Comparison of ENCODE assay signal across 17 cellular contexts in the genomic region with DNA sequence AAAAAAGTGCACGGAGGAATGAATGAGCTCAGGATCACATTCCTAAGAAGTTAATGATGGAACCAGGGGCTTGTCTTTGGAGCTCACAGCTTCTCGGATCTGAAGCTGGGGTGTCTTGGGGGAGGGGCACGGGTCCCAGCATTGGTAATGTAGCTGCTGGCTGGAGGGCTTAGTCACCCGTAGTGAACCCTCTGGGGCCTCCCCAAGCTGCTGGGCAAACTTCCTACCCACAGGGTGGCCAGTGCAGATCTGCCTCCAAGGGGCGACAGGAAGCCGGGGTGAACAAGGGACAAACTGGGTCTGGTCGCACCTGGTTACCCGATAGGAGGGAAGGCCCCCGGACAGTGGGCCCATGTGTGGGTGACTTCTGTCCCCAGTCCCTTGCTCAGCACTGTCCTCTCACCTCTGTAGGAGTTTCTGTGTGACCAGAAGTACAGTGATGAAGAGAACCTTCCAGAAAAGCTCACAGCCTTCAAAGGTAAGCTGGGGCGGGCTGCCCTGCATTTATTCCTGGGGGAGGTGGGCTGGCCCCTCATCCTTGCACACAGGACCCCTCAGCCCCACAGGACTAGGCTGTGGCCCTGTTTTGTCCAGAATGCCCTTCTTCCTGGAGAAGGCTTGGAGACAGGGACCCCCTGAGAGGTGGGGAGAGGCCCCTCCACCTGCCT. TPM values are rescaled to one million over a fixed set of nuclear protein-coding genes. Genes with fewer than 3 reads are reported as not detected.
DNase-seq lines count a peak whose midpoint lies in the region; ATAC-seq and TF ChIP-seq lines count a peak whose summit lies in the region.
"Had no signal": no experiment of that assay in that cellular context is flagged by ENCODE, and none has a peak within 500 bp of the region (broad histone marks: within the 10 kb centered on the region; RNA-seq: fewer than 3 reads in every experiment).

No MANE protein-coding gene starts in this region.

- ATAC-seq in esophagus mucosa, result peak; percentile 9
- no peak for ATAC-seq in activated CD8-positive, alpha-beta T cell treated with anti-CD3 and anti-CD28 coated beads, Interleukin-2, amount 10 ng/mL, durations not matched to agents 7 days and 5 days

- no peaks in the 10 kb centered on the region for H3K36me3 ChIP-seq in SJCRH30
- no peaks in the 10 kb centered on the region for H3K36me3 ChIP-seq in osteoblast (ENCODE audit: insufficient read depth, low read length)

- no peak overlapping the region for H2AFZ ChIP-seq in osteoblast (ENCODE audit: low read length)

- CTCF ChIA-PET in GM10248 (lab: Yijun Ruan, JAX), result interaction anchor here (0.8 kb wide), 1 partner anchor 23 kb away, joined by 3 read pairs; no protein-coding TSS in a partner anchor
- CTCF ChIA-PET in activated CD8-positive, alpha-beta T cell treated with anti-CD3 and anti-CD28 coated beads, Interleukin-2, amount 10 ng/mL, durations not matched to agents 7 days and 5 days (lab: Charles Lee), result interaction anchor here (0.8 kb wide), 1 partner anchor 225 kb away, joined by 3 read pairs; no protein-coding TSS in a partner anchor

- H3K4me1 ChIP-seq in SJCRH30 (peaks cover 9% of the 10 kb centered on the region; the same call in 1 of the 2 replicates), osteoblast (ENCODE audit: insufficient read depth, low read length) (no peaks in the 10 kb centered on the region)

- in situ Hi-C loops in GM13976 (cut with MboI; ENCODE audit: low sequenced_read_pairs, unreplicated experiment), result no loop called here

- no peak overlapping the region for H3K27ac ChIP-seq in SJCRH30
- H3K27ac ChIP-seq in osteoblast (ENCODE audit: low read depth, low read length), result no peak overlapping the region
- H3K27ac ChIP-seq: HL-60 had no signal

- no peaks in the 10 kb centered on the region for H4K20me1 ChIP-seq in osteoblast (ENCODE audit: insufficient read depth, low read length)

- H3K9me3 ChIP-seq in SJCRH30 (replicated peaks) (no peaks in the 10 kb centered on the region), osteoblast (ENCODE audit: low read depth, low read length) (no peaks in the 10 kb centered on the region)
- H3K9me3 ChIP-seq: Caco-2 had no signal

- no peaks in the 10 kb centered on the region for H3K36me3 Mint-ChIP-seq in activated CD8-positive, alpha-beta T cell treated with anti-CD3 and anti-CD28 coated beads, Interleukin-2, amount 10 ng/mL, durations not matched to agents 7 days and 5 days (ENCODE audit: low read depth)
- H3K36me3 Mint-ChIP-seq: activated naive CD4-positive, alpha-beta T cell treated with anti-CD3 and anti-CD28 coated beads, Interleukin-2, amount 50 U/mL, for 24 hours had no signal

- peaks cover 41% of the 10 kb centered on the region for H3K27me3 ChIP-seq in SJCRH30
- peaks cover 13% of the 10 kb centered on the region for H3K27me3 ChIP-seq in osteoblast (ENCODE audit: insufficient read depth, low read length)

- TF ChIP-seq CTCF in GM13976 (IDR thresholded peaks at IDR 0.05; ENCODE audit: borderline replicate concordance, control extremely low read depth, extremely low read depth, insufficient read depth, missing control alignments), result no peak
- no peak for TF ChIP-seq CTCF in osteoblast (IDR thresholded peaks at IDR 0.05; ENCODE audit: extremely low read depth, low read depth, low read length)
- no peak for TF ChIP-seq CTCF in GM10248 (IDR thresholded peaks at IDR 0.05; ENCODE audit: control extremely low read depth, extremely low read depth, low read depth, missing control alignments)

- H3K27ac Mint-ChIP-seq in activated CD8-positive, alpha-beta T cell treated with anti-CD3 and anti-CD28 coated beads, Interleukin-2, amount 10 ng/mL, durations not matched to agents 7 days and 5 days, result no peak overlapping the region
- H3K27ac Mint-ChIP-seq: activated naive CD4-positive, alpha-beta T cell treated with anti-CD3 and anti-CD28 coated beads, Interleukin-2, amount 50 U/mL, for 24 hours; stimulated activated naive CD8-positive, alpha-beta T cell treated with anti-CD3 and anti-CD28 coated beads, Interleukin-15, Interleukin-2, amounts not matched to agents 100 ng/mL and 50 ng/mL, for 24 hours had no signal

- H3K27me3 Mint-ChIP-seq in activated CD8-positive, alpha-beta T cell treated with anti-CD3 and anti-CD28 coated beads, Interleukin-2, amount 10 ng/mL, durations not matched to agents 7 days and 5 days (ENCODE audit: low read depth), result peaks cover 2% of the 10 kb centered on the region
- H3K27me3 Mint-ChIP-seq: activated naive CD4-positive, alpha-beta T cell treated with anti-CD3 and anti-CD28 coated beads, Interleukin-2, amount 50 U/mL, for 24 hours; stimulated activated naive CD8-positive, alpha-beta T cell treated with anti-CD3 and anti-CD28 coated beads, Interleukin-15, Interleukin-2, amounts not matched to agents 100 ng/mL and 50 ng/mL, for 24 hours had no signal

- H3K4me3 Mint-ChIP-seq in activated CD8-positive, alpha-beta T cell treated with anti-CD3 and anti-CD28 coated beads, Interleukin-2, amount 10 ng/mL, durations not matched to agents 7 days and 5 days, result no peak overlapping the region
- H3K4me3 Mint-ChIP-seq: activated naive CD4-positive, alpha-beta T cell treated with anti-CD3 and anti-CD28 coated beads, Interleukin-2, amount 50 U/mL, for 24 hours; central memory CD8-positive, alpha-beta T cell; stimulated activated naive CD8-positive, alpha-beta T cell treated with anti-CD3 and anti-CD28 coated beads, Interleukin-15, Interleukin-2, amounts not matched to agents 100 ng/mL and 50 ng/mL, for 24 hours had no signal

- peak; percentile 12 for DNase-seq in GM13976 (ENCODE audit: low spot score)
- DNase-seq in SJCRH30, result no peak
- peak; percentile 92 for DNase-seq in osteoblast (ENCODE audit: insufficient read length, low spot score, missing footprints)
- DNase-seq in DMS 273 treated with DMSO at 0.1 percent for 48 hours (lab: John Stamatoyannopoulos, UW), result no peak
- DNase-seq in SW 1271 (lab: John Stamatoyannopoulos, UW), result no peak
- no peak for DNase-seq in GM10248 (ENCODE audit: extremely low spot score)
- DNase-seq in activated CD8-positive, alpha-beta T cell treated with anti-CD3 and anti-CD28 coated beads, Interleukin-2, amount 10 ng/mL, durations not matched to agents 7 days and 5 days, result no peak
- DNase-seq: activated CD4-positive, alpha-beta T cell treated with anti-CD3 and anti-CD28 coated beads for 4 hours; Caco-2; NCI-H146; NCI-H345; T1000 had no signal

- H3K79me2 ChIP-seq in osteoblast (ENCODE audit: insufficient read depth, low read length), result no peaks in the 10 kb centered on the region

- H3K4me2 ChIP-seq in osteoblast (ENCODE audit: insufficient read depth, low read length), result no peak overlapping the region

- POLR2A ChIA-PET in GM10248 (lab: Yijun Ruan, JAX), result interaction anchor here (0.6 kb wide), 1 partner anchor 1520 kb away, joined by 3 read pairs; no protein-coding TSS in a partner anchor
- POLR2A ChIA-PET in activated CD8-positive, alpha-beta T cell treated with anti-CD3 and anti-CD28 coated beads, Interleukin-2, amount 10 ng/mL, durations not matched to agents 7 days and 5 days (lab: Charles Lee), result interaction anchor here (1.1 kb wide), 1 partner anchor 14 kb away, joined by 3 read pairs; a partner anchor contains a TSS

- no peaks in the 10 kb centered on the region for H3K9me3 Mint-ChIP-seq in activated CD8-positive, alpha-beta T cell treated with anti-CD3 and anti-CD28 coated beads, Interleukin-2, amount 10 ng/mL, durations not matched to agents 7 days and 5 days (ENCODE audit: insufficient read depth)
- H3K9me3 Mint-ChIP-seq: activated naive CD4-positive, alpha-beta T cell treated with anti-CD3 and anti-CD28 coated beads, Interleukin-2, amount 50 U/mL, for 24 hours; central memory CD8-positive, alpha-beta T cell; stimulated activated naive CD8-positive, alpha-beta T cell treated with anti-CD3 and anti-CD28 coated beads, Interleukin-15, Interleukin-2, amounts not matched to agents 100 ng/mL and 50 ng/mL, for 24 hours had no signal

- H3K4me3 ChIP-seq in SJCRH30, result peak overlapping the region; percentile 28
- no peak overlapping the region for H3K4me3 ChIP-seq in osteoblast (ENCODE audit: insufficient read depth, low read length)

- no peaks in the 10 kb centered on the region for H3K4me1 Mint-ChIP-seq in activated CD8-positive, alpha-beta T cell treated with anti-CD3 and anti-CD28 coated beads, Interleukin-2, amount 10 ng/mL, durations not matched to agents 7 days and 5 days (ENCODE audit: low read depth)
- H3K4me1 Mint-ChIP-seq: activated naive CD4-positive, alpha-beta T cell treated with anti-CD3 and anti-CD28 coated beads, Interleukin-2, amount 50 U/mL, for 24 hours; central memory CD8-positive, alpha-beta T cell had no signal

RNA-seq across cellular contexts. Expression of a gene that starts 14.1 kb away (rescaled TPM):
- total RNA-seq in SJCRH30 (2014; rRNA removed; shearing (Covaris generic)), result 33.2 and 36.1 TPM in 2 replicates
- 40.5 TPM for total RNA-seq in esophagus mucosa
- 15.0 and 17.7 TPM in 2 replicates for total RNA-seq in osteoblast
- 10 to 100 TPM; 61.3 to 63.5 TPM for total RNA-seq in activated CD8-positive, alpha-beta T cell treated with anti-CD3 and anti-CD28 coated beads, Interleukin-2, amount 10 ng/mL, durations not matched to agents 7 days and 5 days

RNA-seq across cellular contexts. Expression of a gene that starts 15.0 kb away (rescaled TPM):
- total RNA-seq in SJCRH30 (2014; rRNA removed; shearing (Covaris generic)), result 0.53 and 1.0 TPM in 2 replicates
- total RNA-seq in esophagus mucosa (63.3 TPM), osteoblast (under 0.01 TPM in 1 of 2 replicates, not detected in the other)
- total RNA-seq in activated CD8-positive, alpha-beta T cell treated with anti-CD3 and anti-CD28 coated beads, Interleukin-2, amount 10 ng/mL, durations not matched to agents 7 days and 5 days, result under 1 TPM; 0.29 to 0.31 TPM

Comparison
In these comparisons a context has a peak if more than half of its experiments do, and no peak if none do; other contexts are left out.
1. DNase-seq: peak in GM13976 (single experiment) and osteoblast (single experiment); none in SJCRH30 (0 of 2), DMS 273 treated with DMSO at 0.1 percent for 48 hours (single experiment), SW 1271 (0 of 2), GM10248 (single experiment) and activated CD8-positive, alpha-beta T cell treated with anti-CD3 and anti-CD28 coated beads, Interleukin-2, amount 10 ng/mL, durations not matched to agents 7 days and 5 days (single experiment).
2. RNA of a gene that starts 15.0 kb away (total RNA-seq): 63.3 TPM in esophagus mucosa (single experiment); 0.53 to 1.0 TPM in SJCRH30, 0.29 to 0.31 TPM in activated CD8-positive, alpha-beta T cell treated with anti-CD3 and anti-CD28 coated beads, Interleukin-2, amount 10 ng/mL, durations not matched to agents 7 days and 5 days and under 0.01 TPM in osteoblast; every median in the first group is over 10 times any median in the second.